In genomic region chr7:117548035-117548434, GRCh38 we compare ENCODE assay signal across 30 cellular contexts.
"Had no signal": no experiment of that assay in that cellular context is flagged by ENCODE, and none has a peak within 500 bp of the region (broad histone marks: within the 10 kb centered on the region; RNA-seq: fewer than 3 reads in every experiment).

No MANE protein-coding gene starts in this region.

- H3K9me3 ChIP-seq: esophagus muscularis mucosa, gastroesophageal sphincter, heart right ventricle, left lung, neutrophil, pancreas, suprapubic skin, transverse colon, upper lobe of right lung, uterus had no signal

- H3K4me2 ChIP-seq: smooth muscle cell had no signal

- DNase-seq: dermis blood vessel endothelial cell; effector memory CD4-positive, alpha-beta T cell; foreskin keratinocyte; heart right ventricle; hippocampal formation; left cardiac atrium; left lung; mesendoderm; midbrain; naive thymus-derived CD8-positive, alpha-beta T cell; nephron progenitor cell; pancreas; retina; stimulated activated CD4-positive, alpha-beta T cell treated with anti-CD3 and anti-CD28 coated beads, Interleukin-12 subunit alpha, Interleukin-12 subunit beta, amount 100 ng/mL, for 4 hours; stimulated activated CD4-positive, alpha-beta T cell treated with anti-CD3 and anti-CD28 coated beads, Interleukin-1b, Interleukin-23, amount 100 ng/mL, for 48 hours; stimulated activated CD4-positive, alpha-beta T cell treated with anti-CD3 and anti-CD28 coated beads, Interleukin-4, amount 100 ng/mL, for 1 hour; stimulated activated CD8-positive, alpha-beta memory T cell treated with anti-CD3 and anti-CD28 coated beads, Interleukin-4, amount 100 ng/mL, for 48 hours; stimulated activated naive CD4-positive, alpha-beta T cell; stimulated activated naive CD8-positive, alpha-beta T cell treated with anti-CD3 and anti-CD28 coated beads, Interleukin-15, amount 100 ng/mL, for 72 hours; transverse colon; upper lobe of right lung; uterus had no signal

- H3K27me3 ChIP-seq: esophagus muscularis mucosa, foreskin keratinocyte, gastroesophageal sphincter, heart right ventricle, left lung, neutrophil, pancreas, suprapubic skin, transverse colon, upper lobe of right lung, uterus had no signal

- ATAC-seq: foreskin keratinocyte; gastroesophageal sphincter; heart right ventricle; left cardiac atrium; left lung; naive thymus-derived CD8-positive, alpha-beta T cell; sciatic nerve; stimulated activated naive CD8-positive, alpha-beta T cell treated with anti-CD3 and anti-CD28 coated beads, Interleukin-15, amount 100 ng/mL, for 72 hours; upper lobe of right lung had no signal

- H3K36me3 ChIP-seq: esophagus muscularis mucosa, gastroesophageal sphincter, heart right ventricle, left lung, neutrophil, suprapubic skin, transverse colon, upper lobe of right lung, uterus had no signal

- FAIRE-seq: islet of Langerhans had no signal

- H3K4me1 ChIP-seq: esophagus muscularis mucosa, gastroesophageal sphincter, heart right ventricle, left lung, pancreas, suprapubic skin, upper lobe of right lung, uterus had no signal

- H3K4me3 ChIP-seq: coronary artery, esophagus muscularis mucosa, gastroesophageal sphincter, heart right ventricle, left lung, pancreas, smooth muscle cell, suprapubic skin, transverse colon, upper lobe of right lung, uterus had no signal

- H3K27ac ChIP-seq: coronary artery, esophagus muscularis mucosa, foreskin keratinocyte, gastroesophageal sphincter, heart right ventricle, left lung, neutrophil, pancreas, suprapubic skin, transverse colon, upper lobe of right lung, uterus had no signal
